ENCODE assay signal across 1 cellular context in genomic region chr19:1755467-1756155, GRCh38.
TF ChIP-seq lines count a peak whose summit lies in the region.

No MANE protein-coding gene starts in this region.

TF ChIP-seq in HCT116, 20 proteins besides CTCF, POLR2A, EP300 and RAD21:
- TF ChIP-seq, protein P1, sequence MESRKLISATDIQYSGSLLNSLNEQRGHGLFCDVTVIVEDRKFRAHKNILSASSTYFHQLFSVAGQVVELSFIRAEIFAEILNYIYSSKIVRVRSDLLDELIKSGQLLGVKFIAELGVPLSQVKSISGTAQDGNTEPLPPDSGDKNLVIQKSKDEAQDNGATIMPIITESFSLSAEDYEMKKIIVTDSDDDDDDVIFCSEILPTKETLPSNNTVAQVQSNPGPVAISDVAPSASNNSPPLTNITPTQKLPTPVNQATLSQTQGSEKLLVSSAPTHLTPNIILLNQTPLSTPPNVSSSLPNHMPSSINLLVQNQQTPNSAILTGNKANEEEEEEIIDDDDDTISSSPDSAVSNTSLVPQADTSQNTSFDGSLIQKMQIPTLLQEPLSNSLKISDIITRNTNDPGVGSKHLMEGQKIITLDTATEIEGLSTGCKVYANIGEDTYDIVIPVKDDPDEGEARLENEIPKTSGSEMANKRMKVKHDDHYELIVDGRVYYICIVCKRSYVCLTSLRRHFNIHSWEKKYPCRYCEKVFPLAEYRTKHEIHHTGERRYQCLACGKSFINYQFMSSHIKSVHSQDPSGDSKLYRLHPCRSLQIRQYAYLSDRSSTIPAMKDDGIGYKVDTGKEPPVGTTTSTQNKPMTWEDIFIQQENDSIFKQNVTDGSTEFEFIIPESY (IDR thresholded peaks at IDR 0.05; ENCODE audit: extremely low read depth, insufficient replicate concordance, low read length): no peak
- TF ChIP-seq FOSL1 (IDR thresholded peaks at IDR 0.05; ENCODE audit: low read depth) (no peak), EZH2phosphoT487 (IDR thresholded peaks at IDR 0.05; ENCODE audit: borderline replicate concordance) (no peak), REST (IDR thresholded peaks at IDR 0.05; ENCODE audit: low read depth) (no peak), TCF7L2 (IDR thresholded peaks at IDR 0.05; ENCODE audit: borderline replicate concordance, extremely low read depth, insufficient read depth, insufficient read length) (no peak), SRF (IDR thresholded peaks at IDR 0.05; ENCODE audit: low read depth) (no peak), MAX (IDR thresholded peaks at IDR 0.05) (no peak), CEBPB (IDR thresholded peaks at IDR 0.05; ENCODE audit: low read depth) (no peak), ZFX (IDR thresholded peaks at IDR 0.05) (no peak), POLR2AphosphoS5 (IDR thresholded peaks at IDR 0.05; ENCODE audit: low read depth, low read length) (no peak; the same call in 1 of the 2 replicates), EGR1 (IDR thresholded peaks at IDR 0.05; ENCODE audit: low read depth) (no peak), SP1 (IDR thresholded peaks at IDR 0.05; ENCODE audit: low read depth) (no peak), ELF1 (IDR thresholded peaks at IDR 0.05; ENCODE audit: borderline replicate concordance, low read depth) (no peak), CBX3 (IDR thresholded peaks at IDR 0.05; ENCODE audit: low read depth) (no peak), EZH2 (IDR thresholded peaks at IDR 0.05) (no peak), ZNF274 (IDR thresholded peaks at IDR 0.05; ENCODE audit: low read depth, low read length) (no peak), SIN3A (IDR thresholded peaks at IDR 0.05; ENCODE audit: low read depth) (no peak), JUND (IDR thresholded peaks at IDR 0.05) (no peak)
- TF ChIP-seq, protein P2, sequence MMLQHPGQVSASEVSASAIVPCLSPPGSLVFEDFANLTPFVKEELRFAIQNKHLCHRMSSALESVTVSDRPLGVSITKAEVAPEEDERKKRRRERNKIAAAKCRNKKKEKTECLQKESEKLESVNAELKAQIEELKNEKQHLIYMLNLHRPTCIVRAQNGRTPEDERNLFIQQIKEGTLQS (IDR thresholded peaks at IDR 0.05): no peak
